ENCODE assay signal across 14 cellular contexts in the genomic region with DNA sequence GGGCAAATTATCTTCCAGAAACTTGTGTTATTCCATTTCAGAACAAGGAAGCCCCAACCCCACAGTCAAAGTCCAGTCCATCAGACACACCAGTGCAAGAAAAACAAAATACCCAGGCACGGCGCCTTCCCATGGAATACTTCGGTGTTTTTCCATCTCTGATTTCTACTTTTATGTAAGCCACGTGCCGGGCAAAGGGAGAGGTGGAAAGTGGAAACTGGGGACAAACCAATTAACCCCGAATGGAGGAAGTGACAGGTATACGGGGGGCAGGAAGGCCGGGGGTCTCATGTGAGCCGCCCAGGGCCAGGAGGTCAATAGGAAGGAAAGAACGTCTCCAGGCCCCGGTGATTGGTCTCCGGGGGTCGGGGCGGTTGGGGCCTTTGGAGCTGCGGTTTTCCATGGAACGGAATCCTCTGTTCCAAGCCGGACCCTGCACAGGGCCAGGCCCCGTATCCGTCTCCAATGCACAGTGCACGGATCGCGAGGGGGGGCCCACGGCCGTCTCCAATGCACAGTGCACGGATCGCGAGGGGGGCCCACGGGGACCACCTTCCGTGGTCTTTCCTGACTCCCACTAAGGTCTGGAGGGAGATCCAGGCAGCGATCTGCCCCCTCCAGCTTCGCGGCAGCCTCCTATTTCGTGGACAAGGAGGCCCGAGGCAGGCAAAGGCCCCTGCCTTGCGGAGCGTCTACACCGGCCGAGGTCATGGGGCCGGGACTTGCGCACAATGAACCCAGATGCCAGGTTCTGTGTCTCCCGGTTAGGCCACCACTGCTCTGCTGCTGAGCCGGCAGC.
DNase-seq lines count a peak whose midpoint lies in the region; FAIRE-seq and TF ChIP-seq lines count a peak whose summit lies in the region.
"Had no signal": no experiment of that assay in that cellular context is flagged by ENCODE, and none has a peak within 500 bp of the region (broad histone marks: within the 10 kb centered on the region; RNA-seq: fewer than 3 reads in every experiment).

No MANE protein-coding gene starts in this region.

- no peaks in the 10 kb centered on the region for H3K27me3 ChIP-seq in left ventricle myocardium inferior (ENCODE audit: low read depth)
- no peaks in the 10 kb centered on the region for H3K27me3 ChIP-seq in right atrium auricular region
- no peaks in the 10 kb centered on the region for H3K27me3 ChIP-seq in uterus

- 95% methylated on average over 38 to 42 of the region's 42 CpGs for WGBS in mesodermal cell (ENCODE audit: insufficient coverage in 2 of 2), 2 experiments

- H3K4me3 ChIP-seq in left ventricle myocardium inferior, result no peak overlapping the region
- H3K4me3 ChIP-seq in right atrium auricular region, result no peak overlapping the region
- H3K4me3 ChIP-seq in mesodermal cell (ENCODE audit: extremely low read depth, insufficient read depth, low read length, poor library complexity, severe bottlenecking), result no peak overlapping the region
- no peak overlapping the region for H3K4me3 ChIP-seq in uterus

- H3K27ac ChIP-seq in left ventricle myocardium inferior (replicated peaks) (no peak overlapping the region), right atrium auricular region (no peak overlapping the region), mesodermal cell (ENCODE audit: low read depth, low read length, severe bottlenecking) (peak overlapping the region; percentile 88), uterus (peak overlapping the region; percentile 32 to 67)

- peak; percentile 11 for DNase-seq in left ventricle myocardium inferior
- DNase-seq in right atrium auricular region (ENCODE audit: low spot score), result no peak
- peak; percentile 88 to 89 for DNase-seq in dermis microvascular lymphatic vessel endothelial cell (ENCODE audit: low read depth in 2 of 2)
- DNase-seq in uterus, result no peak
- no peak for DNase-seq in activated gamma-delta T cell (lab: John Stamatoyannopoulos, UW)
- no peak for DNase-seq in NCI-H1417 (lab: John Stamatoyannopoulos, UW)
- no peak for DNase-seq in urothelium cell line (ENCODE audit: low spot score)
- DNase-seq: activated CD4-positive, alpha-beta memory T cell treated with anti-CD3 and anti-CD28 coated beads for 36 hours; COR-L47; H9; NCI-H187; NCI-H510A; stimulated activated CD4-positive, alpha-beta T cell treated with anti-CD3 and anti-CD28 coated beads, Interleukin-4, amount 100 ng/mL, for 24 hours had no signal

- no peak for TF ChIP-seq POLR2A in uterus (IDR thresholded peaks at IDR 0.05)

- intact Hi-C loops in left ventricle myocardium inferior (cut with micrococcal nuclease) (no loop called here), uterus (cut with DNase I; ENCODE audit: low total_unique reads) (no loop called here)

- no peak for FAIRE-seq in urothelium cell line (lab: Jason Lieb, UNC)

- H3K9me3 ChIP-seq in left ventricle myocardium inferior (replicated peaks) (no peaks in the 10 kb centered on the region), right atrium auricular region (no peaks in the 10 kb centered on the region), mesodermal cell (ENCODE audit: control insufficient read depth, low read length) (no peaks in the 10 kb centered on the region), uterus (no peaks in the 10 kb centered on the region)

- TF ChIP-seq CTCF in left ventricle myocardium inferior (IDR thresholded peaks at IDR 0.05; ENCODE audit: borderline replicate concordance), result no peak
- TF ChIP-seq CTCF in right atrium auricular region (IDR thresholded peaks at IDR 0.05), result no peak
- TF ChIP-seq CTCF in uterus (IDR thresholded peaks at IDR 0.05), result no peak

- H3K36me3 ChIP-seq in left ventricle myocardium inferior (no peaks in the 10 kb centered on the region), right atrium auricular region (no peaks in the 10 kb centered on the region), mesodermal cell (ENCODE audit: control insufficient read depth, insufficient read depth, low read length) (no peaks in the 10 kb centered on the region), uterus (no peaks in the 10 kb centered on the region)

- H3K4me1 ChIP-seq in left ventricle myocardium inferior (peaks cover 24% of the 10 kb centered on the region), right atrium auricular region (peaks cover 0 to 16% of the 10 kb centered on the region in 2 donors), mesodermal cell (ENCODE audit: control insufficient read depth, insufficient read depth, low read length, poor library complexity, severe bottlenecking) (peaks cover 20% of the 10 kb centered on the region), uterus (no peaks in the 10 kb centered on the region)

Comparison
In these comparisons a context has a peak if more than half of its experiments do, and no peak if none do; other contexts are left out.
1. DNase-seq: peak in left ventricle myocardium inferior (single experiment) and dermis microvascular lymphatic vessel endothelial cell (2 of 2); none in right atrium auricular region (single experiment), uterus (0 of 2), activated gamma-delta T cell (single experiment), NCI-H1417 (0 of 3) and urothelium cell line (single experiment).
2. H3K27ac ChIP-seq: peak in mesodermal cell (single experiment) and uterus (2 of 2); none in left ventricle myocardium inferior (single experiment) and right atrium auricular region (0 of 2).